19 cellular contexts compared by ENCODE assay signal in the genomic region with DNA sequence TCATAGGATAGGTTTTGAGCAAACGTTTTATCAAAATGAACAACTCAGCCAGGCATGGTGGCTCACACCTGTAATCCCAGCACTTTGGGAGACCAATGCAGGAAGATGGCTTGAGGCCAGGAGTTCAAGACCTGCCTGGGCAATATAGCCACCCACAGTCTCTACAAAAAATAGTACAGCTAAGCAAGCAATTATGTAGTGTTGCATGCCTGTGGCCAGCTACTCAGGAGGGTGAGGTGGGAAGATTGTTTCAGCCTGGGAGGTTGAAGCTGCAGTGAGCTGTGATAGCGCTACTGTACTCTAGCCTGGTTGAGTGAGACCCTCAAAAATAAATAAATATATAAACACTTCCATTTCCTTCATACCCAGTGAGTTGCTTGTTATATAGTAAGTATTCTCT.
DNase-seq lines count a peak whose midpoint lies in the region; ATAC-seq and TF ChIP-seq lines count a peak whose summit lies in the region.
"Had no signal": no experiment of that assay in that cellular context is flagged by ENCODE, and none has a peak within 500 bp of the region (broad histone marks: within the 10 kb centered on the region; RNA-seq: fewer than 3 reads in every experiment).

No MANE protein-coding gene starts in this region.

- dilution Hi-C loops in IMR-90 (cut with HindIII; ENCODE audit: low sequenced_read_pairs, unreplicated experiment): no loop called here

- no peaks in the 10 kb centered on the region for H3K9me1 ChIP-seq in IMR-90 (ENCODE audit: insufficient read depth, low read length)

- H3K18ac ChIP-seq in IMR-90 (ENCODE audit: low read depth, low read length): no peak overlapping the region

- H4K8ac ChIP-seq in IMR-90 (ENCODE audit: low read depth in 2 of 2, low read length in 2 of 2): no peak overlapping the region

- no peak overlapping the region for H2BK5ac ChIP-seq in IMR-90 (ENCODE audit: low read depth, low read length, poor library complexity, severe bottlenecking)

- no peaks in the 10 kb centered on the region for H3K4me1 ChIP-seq in IMR-90 (ENCODE audit: control insufficient read depth, insufficient read depth, low read length)

- no peak overlapping the region for H2AK9ac ChIP-seq in IMR-90 (replicated peaks; ENCODE audit: low read depth, low read length, poor library complexity)

- H2AFZ ChIP-seq in IMR-90 (replicated peaks; ENCODE audit: low read length, poor library complexity): no peak overlapping the region

- no TSS peak for BruUV-seq in IMR-90 (replicated peaks; lab: Mats Ljungman, UMichigan)

- H3K56ac ChIP-seq in IMR-90 (ENCODE audit: extremely low read depth, insufficient read depth, low read length): no peak overlapping the region

- TF ChIP-seq RAD21 in IMR-90 (IDR thresholded peaks at IDR 0.05; ENCODE audit: low read length): no peak

- H3K27ac ChIP-seq in IMR-90 (ENCODE audit: insufficient read depth, low read length) (no peak overlapping the region), brain microvascular endothelial cell (no peak overlapping the region), RWPE1 (no peak overlapping the region)
- H3K27ac ChIP-seq: KMS-11 had no signal

- no peak for TF ChIP-seq CTCF in AG10803 (conservative IDR thresholded peaks at IDR 0.05; ENCODE audit: low read length)
- no peak for TF ChIP-seq CTCF in IMR-90 (conservative IDR thresholded peaks at IDR 0.05; ENCODE audit: low read depth, low read length)
- no peak for TF ChIP-seq CTCF in brain microvascular endothelial cell (IDR thresholded peaks at IDR 0.05; ENCODE audit: low read depth, low read length, missing control alignments)
- TF ChIP-seq CTCF in RWPE1 (conservative IDR thresholded peaks at IDR 0.05; ENCODE audit: low read depth): no peak

- POLR2A ChIA-PET in IMR-90 (lab: Charles Lee; ENCODE audit: unreplicated experiment): no interaction called here
- POLR2A ChIA-PET in RWPE1 (lab: Yijun Ruan, JAX; ENCODE audit: low non-redundant PET): no interaction called here

- no peak overlapping the region for H2BK120ac ChIP-seq in IMR-90 (ENCODE audit: low read depth, low read length)

- H3K23ac ChIP-seq in IMR-90 (ENCODE audit: low read depth, low read length): no peak overlapping the region

- H3K79me1 ChIP-seq in IMR-90 (ENCODE audit: low read depth in 1 of 2, low read length in 2 of 2): no peaks in the 10 kb centered on the region

- intact Hi-C loops in IMR-90 (cut with micrococcal nuclease): loop anchor here (5.0 kb wide), 1 partner anchor 806 kb away; no protein-coding TSS in a partner anchor

- H3K4me2 ChIP-seq in IMR-90 (ENCODE audit: low read depth, low read length): no peak overlapping the region
- H3K4me2 ChIP-seq: KMS-11 had no signal

- no peak overlapping the region for H2BK20ac ChIP-seq in IMR-90 (ENCODE audit: low read depth, low read length)

- H3K4ac ChIP-seq in IMR-90 (ENCODE audit: low read depth, low read length): no peak overlapping the region

- H3K27me3 ChIP-seq in IMR-90 (ENCODE audit: control insufficient read depth, insufficient read depth, low read length) (no peaks in the 10 kb centered on the region), brain microvascular endothelial cell (replicated peaks) (no peaks in the 10 kb centered on the region)
- H3K27me3 ChIP-seq: MG63 had no signal

- H2AK5ac ChIP-seq in IMR-90 (ENCODE audit: low read depth, low read length): no peak overlapping the region

- no CpG with 5 or more reads among the region's 2 CpGs for WGBS in IMR-90 (ENCODE audit: extremely low coverage in 2 of 2, insufficient read length in 1 of 2), 2 experiments

- no peak overlapping the region for H3K9ac ChIP-seq in IMR-90 (ENCODE audit: low read depth, low read length)
- H3K9ac ChIP-seq: KMS-11 had no signal

- H3K9me3 ChIP-seq in IMR-90 (ENCODE audit: control insufficient read depth, insufficient read depth, low read length): no peaks in the 10 kb centered on the region
- H3K9me3 ChIP-seq: MG63 had no signal

- H4K91ac ChIP-seq in IMR-90 (ENCODE audit: insufficient read depth, low read depth, low read length): no peak overlapping the region

- ATAC-seq in IMR-90 (ENCODE audit: low read depth) (no peak), GM19351 (IDR thresholded peaks at IDR 0.05; ENCODE audit: unreplicated experiment) (no peak)

- DNase-seq in AG10803 (ENCODE audit: low read depth) (peak; percentile 13), IMR-90 (peak; percentile 29), brain microvascular endothelial cell (peak; percentile 63), myocyte (ENCODE audit: low read depth) (peak; percentile 37), NAMALWA (ENCODE audit: low spot score) (no peak), RWPE1 (ENCODE audit: low spot score) (no peak), NCI-H774 (lab: John Stamatoyannopoulos, UW) (no peak)
- DNase-seq: 8988T; CD8-positive, alpha-beta memory T cell; DMS79; GF-D8; MG63; NCI-H1092 treated with DMSO at 0.1 percent for 48 hours; NCI-H187; NCI-H446; NK-92 treated with Interleukin-12 subunit alpha and Interleukin-12 subunit beta, amount 100 ng/mL, for 24 hours; SIG-M5 had no signal

- TF ChIP-seq POLR2A in IMR-90 (IDR thresholded peaks at IDR 0.05; ENCODE audit: low read depth, low read length): no peak

- no peak overlapping the region for H2BK15ac ChIP-seq in IMR-90 (ENCODE audit: low read depth, low read length)

- H3K4me3 ChIP-seq in AG10803 (ENCODE audit: low read length) (no peak overlapping the region), IMR-90 (ENCODE audit: insufficient read depth, low read depth, low read length) (no peak overlapping the region), brain microvascular endothelial cell (ENCODE audit: low read depth, low read length) (no peak overlapping the region)
- H3K4me3 ChIP-seq: MG63 had no signal

- no peaks in the 10 kb centered on the region for H3K36me3 ChIP-seq in IMR-90 (ENCODE audit: control insufficient read depth, insufficient read depth, low read length)
- H3K36me3 ChIP-seq in brain microvascular endothelial cell (replicated peaks): no peaks in the 10 kb centered on the region
- H3K36me3 ChIP-seq: MG63 had no signal

- in situ Hi-C loops in IMR-90 (cut with MboI; ENCODE audit: low sequenced_read_pairs): loop anchor here (10.0 to 25.0 kb wide), 2 partner anchors 347 to 864 kb away; no protein-coding TSS in a partner anchor
- in situ Hi-C loops in brain microvascular endothelial cell (cut with HindIII; ENCODE audit: low pct_ligation_motif_present, low sequenced_read_pairs): no loop called here

- no peaks in the 10 kb centered on the region for H4K20me1 ChIP-seq in IMR-90 (ENCODE audit: insufficient read depth, low read length)

- no peak overlapping the region for H4K5ac ChIP-seq in IMR-90 (ENCODE audit: low read depth, low read length)

- no peak overlapping the region for H3K14ac ChIP-seq in IMR-90 (replicated peaks; ENCODE audit: low read depth, low read length)

- CTCF ChIA-PET in IMR-90 (lab: Yijun Ruan, JAX): no interaction called here
- CTCF ChIA-PET in RWPE1 (lab: Yijun Ruan, JAX): interaction anchor here (0.7 kb wide), 1 partner anchor 311 kb away, joined by 8 read pairs; no protein-coding TSS in a partner anchor

TF ChIP-seq in IMR-90, 13 proteins besides CTCF, POLR2A, EP300 and RAD21:
- TF ChIP-seq MAZ (IDR thresholded peaks at IDR 0.05; ENCODE audit: borderline replicate concordance, low read depth, low read length) (no peak), FOS (IDR thresholded peaks at IDR 0.05; ENCODE audit: low read depth, low read length) (no peak), BHLHE40 (IDR thresholded peaks at IDR 0.05; ENCODE audit: low read depth, low read length) (no peak), RCOR1 (IDR thresholded peaks at IDR 0.05; ENCODE audit: insufficient replicate concordance, low read length) (no peak), MXI1 (IDR thresholded peaks at IDR 0.05; ENCODE audit: borderline replicate concordance, low read depth, low read length) (no peak), NFE2L2 (IDR thresholded peaks at IDR 0.05; ENCODE audit: low read depth, low read length) (no peak)
- TF ChIP-seq, protein P1, sequence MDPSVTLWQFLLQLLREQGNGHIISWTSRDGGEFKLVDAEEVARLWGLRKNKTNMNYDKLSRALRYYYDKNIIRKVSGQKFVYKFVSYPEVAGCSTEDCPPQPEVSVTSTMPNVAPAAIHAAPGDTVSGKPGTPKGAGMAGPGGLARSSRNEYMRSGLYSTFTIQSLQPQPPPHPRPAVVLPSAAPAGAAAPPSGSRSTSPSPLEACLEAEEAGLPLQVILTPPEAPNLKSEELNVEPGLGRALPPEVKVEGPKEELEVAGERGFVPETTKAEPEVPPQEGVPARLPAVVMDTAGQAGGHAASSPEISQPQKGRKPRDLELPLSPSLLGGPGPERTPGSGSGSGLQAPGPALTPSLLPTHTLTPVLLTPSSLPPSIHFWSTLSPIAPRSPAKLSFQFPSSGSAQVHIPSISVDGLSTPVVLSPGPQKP (IDR thresholded peaks at IDR 0.05; ENCODE audit: borderline replicate concordance, low read depth, low read length): no peak
- TF ChIP-seq, protein P2, sequence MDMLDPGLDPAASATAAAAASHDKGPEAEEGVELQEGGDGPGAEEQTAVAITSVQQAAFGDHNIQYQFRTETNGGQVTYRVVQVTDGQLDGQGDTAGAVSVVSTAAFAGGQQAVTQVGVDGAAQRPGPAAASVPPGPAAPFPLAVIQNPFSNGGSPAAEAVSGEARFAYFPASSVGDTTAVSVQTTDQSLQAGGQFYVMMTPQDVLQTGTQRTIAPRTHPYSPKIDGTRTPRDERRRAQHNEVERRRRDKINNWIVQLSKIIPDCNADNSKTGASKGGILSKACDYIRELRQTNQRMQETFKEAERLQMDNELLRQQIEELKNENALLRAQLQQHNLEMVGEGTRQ (IDR thresholded peaks at IDR 0.05; ENCODE audit: low read depth, low read length): no peak

Comparison
In these comparisons a context has a peak if more than half of its experiments do, and no peak if none do; other contexts are left out.
1. DNase-seq: peak in AG10803 (single experiment), IMR-90 (single experiment), brain microvascular endothelial cell (single experiment) and myocyte (single experiment); none in NAMALWA (single experiment), RWPE1 (single experiment) and NCI-H774 (single experiment).